Comparison of ENCODE assay signal across 23 cellular contexts in genomic region chr11:44585421-44585820, GRCh38. TPM values are rescaled to one million over a fixed set of nuclear protein-coding genes. Genes with fewer than 3 reads are reported as not detected.
A peak's percentile ranks its signal among the peaks of the same experiment; 100 is the strongest.
DNase-seq lines count a peak whose midpoint lies in the region; ATAC-seq and TF ChIP-seq lines count a peak whose summit lies in the region.
"Had no signal": no experiment of that assay in that cellular context is flagged by ENCODE, and none has a peak within 500 bp of the region (broad histone marks: within the 10 kb centered on the region; RNA-seq: fewer than 3 reads in every experiment).

No MANE protein-coding gene starts in this region.

- peaks cover 35 to 59% of the 10 kb centered on the region in 2 donors for H3K36me3 Mint-ChIP-seq in activated naive CD4-positive, alpha-beta T cell treated with anti-CD3 and anti-CD28 coated beads, Interleukin-2, amount 50 U/mL, for 72 hours
- peaks cover 47% of the 10 kb centered on the region for H3K36me3 Mint-ChIP-seq in activated naive CD4-positive, alpha-beta T cell treated with anti-CD3 and anti-CD28 coated beads, Interleukin-2, amount 10 ng/mL, durations not matched to agents 7 days and 5 days
- peaks cover 64 to 75% of the 10 kb centered on the region in 2 donors for H3K36me3 Mint-ChIP-seq in stimulated activated naive B cell treated with anti-CD40 and anti-IgM and Interleukin-4, amounts not matched to agents 10 μg/mL and 1 μg/mL and 100 μg/mL, for 72 hours
- H3K36me3 Mint-ChIP-seq in stimulated activated effector memory CD8-positive, alpha-beta T cell treated with anti-CD3 and anti-CD28 coated beads, Interleukin-12 subunit alpha, Interleukin-12 subunit beta, amount 100 ng/mL, for 72 hours: peaks cover 100% of the 10 kb centered on the region

- H3K9me3 Mint-ChIP-seq in activated naive CD4-positive, alpha-beta T cell treated with anti-CD3 and anti-CD28 coated beads, Interleukin-2, amount 50 U/mL, for 72 hours: peaks cover 0 to 6% of the 10 kb centered on the region in 2 donors
- peaks cover 12% of the 10 kb centered on the region for H3K9me3 Mint-ChIP-seq in activated naive CD4-positive, alpha-beta T cell treated with anti-CD3 and anti-CD28 coated beads, Interleukin-2, amount 10 ng/mL, durations not matched to agents 7 days and 5 days
- H3K9me3 Mint-ChIP-seq in stimulated activated naive B cell treated with anti-CD40 and anti-IgM and Interleukin-4, amounts not matched to agents 10 μg/mL and 1 μg/mL and 100 μg/mL, for 72 hours: no peaks in the 10 kb centered on the region
- H3K9me3 Mint-ChIP-seq in stimulated activated effector memory CD8-positive, alpha-beta T cell treated with anti-CD3 and anti-CD28 coated beads, Interleukin-12 subunit alpha, Interleukin-12 subunit beta, amount 100 ng/mL, for 72 hours: peaks cover 2% of the 10 kb centered on the region
- H3K9me3 Mint-ChIP-seq: activated naive CD4-positive, alpha-beta T cell treated with anti-CD3 and anti-CD28 coated beads, Interleukin-2, amount 50 U/mL, for 24 hours had no signal

- CTCF ChIA-PET in activated naive CD4-positive, alpha-beta T cell treated with anti-CD3 and anti-CD28 coated beads, Interleukin-2, amount 10 ng/mL, durations not matched to agents 7 days and 5 days (lab: Charles Lee): interaction anchor here (2.5 kb wide), 1 partner anchor 28 kb away, joined by 6 read pairs; no protein-coding TSS in a partner anchor

- peaks cover 12% of the 10 kb centered on the region for H3K4me1 Mint-ChIP-seq in activated naive CD4-positive, alpha-beta T cell treated with anti-CD3 and anti-CD28 coated beads, Interleukin-2, amount 10 ng/mL, durations not matched to agents 7 days and 5 days
- peaks cover 29 to 50% of the 10 kb centered on the region in 2 donors for H3K4me1 Mint-ChIP-seq in stimulated activated naive B cell treated with anti-CD40 and anti-IgM and Interleukin-4, amounts not matched to agents 10 μg/mL and 1 μg/mL and 100 μg/mL, for 72 hours
- H3K4me1 Mint-ChIP-seq in stimulated activated effector memory CD8-positive, alpha-beta T cell treated with anti-CD3 and anti-CD28 coated beads, Interleukin-12 subunit alpha, Interleukin-12 subunit beta, amount 100 ng/mL, for 72 hours: peaks cover 35% of the 10 kb centered on the region

- intact Hi-C loops in left ventricle myocardium superior (cut with micrococcal nuclease): no loop called here

- H3K27ac ChIP-seq in VCaP: peak overlapping the region; percentile 95
- H3K27ac ChIP-seq: hepatocyte, KMS-11, psoas muscle, skin epidermis had no signal

- no peaks in the 10 kb centered on the region for H3K27me3 Mint-ChIP-seq in activated naive CD4-positive, alpha-beta T cell treated with anti-CD3 and anti-CD28 coated beads, Interleukin-2, amount 10 ng/mL, durations not matched to agents 7 days and 5 days
- H3K27me3 Mint-ChIP-seq in stimulated activated naive B cell treated with anti-CD40 and anti-IgM and Interleukin-4, amounts not matched to agents 10 μg/mL and 1 μg/mL and 100 μg/mL, for 72 hours: no peaks in the 10 kb centered on the region
- H3K27me3 Mint-ChIP-seq: activated naive CD4-positive, alpha-beta T cell treated with anti-CD3 and anti-CD28 coated beads, Interleukin-2, amount 50 U/mL, for 24 hours; effector memory CD8-positive, alpha-beta T cell had no signal

- peak overlapping the region; percentile 50 to 79 for H3K27ac Mint-ChIP-seq in activated naive CD4-positive, alpha-beta T cell treated with anti-CD3 and anti-CD28 coated beads, Interleukin-2, amount 50 U/mL, for 72 hours
- no peak overlapping the region for H3K27ac Mint-ChIP-seq in activated naive CD4-positive, alpha-beta T cell treated with anti-CD3 and anti-CD28 coated beads, Interleukin-2, amount 10 ng/mL, durations not matched to agents 7 days and 5 days
- H3K27ac Mint-ChIP-seq in stimulated activated naive B cell treated with anti-CD40 and anti-IgM and Interleukin-4, amounts not matched to agents 10 μg/mL and 1 μg/mL and 100 μg/mL, for 72 hours: peak overlapping the region; percentile 51
- no peak overlapping the region for H3K27ac Mint-ChIP-seq in stimulated activated effector memory CD8-positive, alpha-beta T cell treated with anti-CD3 and anti-CD28 coated beads, Interleukin-12 subunit alpha, Interleukin-12 subunit beta, amount 100 ng/mL, for 72 hours
- H3K27ac Mint-ChIP-seq: activated naive CD4-positive, alpha-beta T cell treated with anti-CD3 and anti-CD28 coated beads, Interleukin-2, amount 50 U/mL, for 24 hours; nephron progenitor cell had no signal

- no peak overlapping the region for H3K4me3 Mint-ChIP-seq in activated naive CD4-positive, alpha-beta T cell treated with anti-CD3 and anti-CD28 coated beads, Interleukin-2, amount 10 ng/mL, durations not matched to agents 7 days and 5 days
- no peak overlapping the region for H3K4me3 Mint-ChIP-seq in stimulated activated naive B cell treated with anti-CD40 and anti-IgM and Interleukin-4, amounts not matched to agents 10 μg/mL and 1 μg/mL and 100 μg/mL, for 72 hours
- no peak overlapping the region for H3K4me3 Mint-ChIP-seq in stimulated activated effector memory CD8-positive, alpha-beta T cell treated with anti-CD3 and anti-CD28 coated beads, Interleukin-12 subunit alpha, Interleukin-12 subunit beta, amount 100 ng/mL, for 72 hours
- H3K4me3 Mint-ChIP-seq: activated naive CD4-positive, alpha-beta T cell treated with anti-CD3 and anti-CD28 coated beads, Interleukin-2, amount 50 U/mL, for 24 hours; effector memory CD8-positive, alpha-beta T cell; nephron progenitor cell had no signal

- no peak for DNase-seq in activated naive CD4-positive, alpha-beta T cell treated with anti-CD3 and anti-CD28 coated beads, Interleukin-2, amount 50 U/mL, for 72 hours (ENCODE audit: low spot score in 2 of 2)
- DNase-seq in activated naive CD4-positive, alpha-beta T cell treated with anti-CD3 and anti-CD28 coated beads, Interleukin-2, amount 10 ng/mL, durations not matched to agents 7 days and 5 days: no peak
- peak; percentile 59 for DNase-seq in left ventricle myocardium superior
- DNase-seq in stimulated activated naive B cell treated with anti-CD40 and anti-IgM and Interleukin-4, amounts not matched to agents 10 μg/mL and 1 μg/mL and 100 μg/mL, for 72 hours: no peak
- no peak for DNase-seq in stimulated activated effector memory CD8-positive, alpha-beta T cell treated with anti-CD3 and anti-CD28 coated beads, Interleukin-12 subunit alpha, Interleukin-12 subunit beta, amount 100 ng/mL, for 72 hours (ENCODE audit: low spot score in 2 of 2)
- DNase-seq in omental fat pad (ENCODE audit: low spot score): no peak
- DNase-seq: Caco-2; effector memory CD8-positive, alpha-beta T cell; foreskin fibroblast; left lung; NCI-H146; nephron progenitor cell; psoas muscle; SHP77; SW 1271 had no signal

- TF ChIP-seq CTCF in VCaP (conservative IDR thresholded peaks at IDR 0.05): no peak
- no peak for TF ChIP-seq CTCF in omental fat pad (IDR thresholded peaks at IDR 0.05)

- no peak for ATAC-seq in activated naive CD4-positive, alpha-beta T cell treated with anti-CD3 and anti-CD28 coated beads, Interleukin-2, amount 50 U/mL, for 72 hours
- ATAC-seq in left ventricle myocardium superior: peak; percentile 68
- no peak for ATAC-seq in stimulated activated naive B cell treated with anti-CD40 and anti-IgM and Interleukin-4, amounts not matched to agents 10 μg/mL and 1 μg/mL and 100 μg/mL, for 72 hours (replicated peaks)
- no peak for ATAC-seq in GM18520 (IDR thresholded peaks at IDR 0.05; ENCODE audit: unreplicated experiment)
- no peak for ATAC-seq in stimulated activated effector memory CD8-positive, alpha-beta T cell treated with anti-CD3 and anti-CD28 coated beads, Interleukin-12 subunit alpha, Interleukin-12 subunit beta, amount 100 ng/mL, for 72 hours
- no peak for ATAC-seq in omental fat pad (ENCODE audit: low FRiP score)
- ATAC-seq: activated CD4-positive, CD25-positive, alpha-beta regulatory T cell treated with anti-CD3 and anti-CD28 coated beads, Interleukin-2, amount 50 U/mL, for 24 hours; effector memory CD8-positive, alpha-beta T cell; PC-3 had no signal

RNA-seq across cellular contexts. Expression of gene CD82, which starts 20.0 kb away (rescaled TPM):
- total RNA-seq in activated naive CD4-positive, alpha-beta T cell treated with anti-CD3 and anti-CD28 coated beads, Interleukin-2, amount 50 U/mL, for 72 hours: 100 to 1,000 TPM; 270 to 324 TPM
- total RNA-seq in left ventricle myocardium superior: 58.0 TPM
- 10 to 100 TPM in 3 of 4 donors, 1 to 10 TPM in 1; 8.9 to 30.6 (median 20.3) TPM for total RNA-seq in omental fat pad

Comparison
In these comparisons a context has a peak if more than half of its experiments do, and no peak if none do; other contexts are left out.
1. H3K27ac Mint-ChIP-seq: peak in activated naive CD4-positive, alpha-beta T cell treated with anti-CD3 and anti-CD28 coated beads, Interleukin-2, amount 50 U/mL, for 72 hours (2 of 2) and stimulated activated naive B cell treated with anti-CD40 and anti-IgM and Interleukin-4, amounts not matched to agents 10 μg/mL and 1 μg/mL and 100 μg/mL, for 72 hours (single experiment); none in activated naive CD4-positive, alpha-beta T cell treated with anti-CD3 and anti-CD28 coated beads, Interleukin-2, amount 10 ng/mL, durations not matched to agents 7 days and 5 days (single experiment) and stimulated activated effector memory CD8-positive, alpha-beta T cell treated with anti-CD3 and anti-CD28 coated beads, Interleukin-12 subunit alpha, Interleukin-12 subunit beta, amount 100 ng/mL, for 72 hours (single experiment).